In the genomic region with DNA sequence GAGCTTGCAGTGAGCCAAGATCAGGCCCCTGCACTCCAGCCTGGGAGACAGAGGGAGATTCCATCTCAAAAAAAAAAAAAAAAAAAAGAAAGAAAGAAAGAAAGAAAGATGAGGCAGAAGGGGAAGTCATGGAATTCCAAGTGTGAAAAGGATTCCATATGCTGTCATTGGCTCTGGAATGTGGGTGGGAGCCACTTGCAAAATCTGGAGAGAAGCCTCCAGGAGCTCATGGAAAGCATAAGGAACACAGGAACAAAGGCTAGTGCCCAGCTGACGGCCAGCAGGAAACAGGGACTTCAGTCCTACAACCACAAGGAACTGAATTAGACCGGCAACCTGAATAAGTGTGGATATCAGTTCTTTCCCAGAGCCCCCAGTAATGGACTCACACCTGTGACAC, we compare ENCODE assay signal across 24 cellular contexts. TPM values are rescaled to one million over a fixed set of nuclear protein-coding genes. Genes with fewer than 3 reads are reported as not detected.
DNase-seq lines count a peak whose midpoint lies in the region; ATAC-seq, FAIRE-seq and TF ChIP-seq lines count a peak whose summit lies in the region.
"Had no signal": no experiment of that assay in that cellular context is flagged by ENCODE, and none has a peak within 500 bp of the region (broad histone marks: within the 10 kb centered on the region; RNA-seq: fewer than 3 reads in every experiment).

No MANE protein-coding gene starts in this region.

- H3K27me3 ChIP-seq in muscle layer of colon (ENCODE audit: control insufficient read depth in 1 of 2, insufficient read depth in 2 of 2, low read length in 2 of 2): no peaks in the 10 kb centered on the region
- no peaks in the 10 kb centered on the region for H3K27me3 ChIP-seq in transverse colon
- H3K27me3 ChIP-seq: ovary, tibial artery had no signal

- peaks cover 3% of the 10 kb centered on the region for H3K36me3 Mint-ChIP-seq in activated CD4-positive, alpha-beta T cell treated with anti-CD3 and anti-CD28 coated beads, Interleukin-2, amount 10 ng/mL, durations not matched to agents 24 days and 14 days (ENCODE audit: low read depth)
- H3K36me3 Mint-ChIP-seq in WTC11: peaks cover 20% of the 10 kb centered on the region

- 92 to 100% methylated on average over 1 to 2 of the region's 2 CpGs for WGBS in transverse colon (ENCODE audit: low coverage in 1 of 2), 2 donors

- CTCF ChIA-PET in WTC11 (lab: Charles Lee): interaction anchor here (0.6 to 1.5 kb wide), 4 partner anchors 12 to 151 kb away, joined by 3 to 5 read pairs (median 5); no protein-coding TSS in a partner anchor

- no peak for TF ChIP-seq EP300 in transverse colon (IDR thresholded peaks at IDR 0.05; ENCODE audit: low read depth)

- in situ Hi-C loops in transverse colon (cut with MboI; ENCODE audit: low pct_ligation_motif_present in 1 of 4, low pct_unique_long_range_greater_than_20kb in 1 of 4, low sequenced_read_pairs in 3 of 4): no loop called here

- H3K36me3 ChIP-seq in muscle layer of colon (ENCODE audit: insufficient read depth, low read length): no peaks in the 10 kb centered on the region
- no peaks in the 10 kb centered on the region for H3K36me3 ChIP-seq in transverse colon
- H3K36me3 ChIP-seq: ovary, tibial artery had no signal

- H3K9me3 Mint-ChIP-seq in activated CD4-positive, alpha-beta T cell treated with anti-CD3 and anti-CD28 coated beads, Interleukin-2, amount 10 ng/mL, durations not matched to agents 24 days and 14 days: peaks cover 4% of the 10 kb centered on the region
- H3K9me3 Mint-ChIP-seq in WTC11: peaks cover 18% of the 10 kb centered on the region

- FAIRE-seq in GM19239 (lab: Jason Lieb, UNC): no peak
- FAIRE-seq: endothelial cell of umbilical vein had no signal

- peak; percentile 60 for ATAC-seq in WTC11
- ATAC-seq: activated CD4-positive, CD25-positive, alpha-beta regulatory T cell treated with anti-CD3 and anti-CD28 coated beads, Interleukin-2, amount 50 U/mL, for 24 hours had no signal

- TF ChIP-seq POLR2A in transverse colon (IDR thresholded peaks at IDR 0.05): no peak
- TF ChIP-seq POLR2A in erythroblast (IDR thresholded peaks at IDR 0.05; ENCODE audit: low read length): no peak

- H3K9ac ChIP-seq in muscle layer of colon (ENCODE audit: low read length): no peak overlapping the region

- H3K27ac Mint-ChIP-seq in activated CD4-positive, alpha-beta T cell treated with anti-CD3 and anti-CD28 coated beads, Interleukin-2, amount 10 ng/mL, durations not matched to agents 24 days and 14 days: peak overlapping the region; percentile 40
- peak overlapping the region; percentile 30; the same call in 1 of the 2 replicates for H3K27ac Mint-ChIP-seq in WTC11

- H3K4me1 Mint-ChIP-seq in activated CD4-positive, alpha-beta T cell treated with anti-CD3 and anti-CD28 coated beads, Interleukin-2, amount 10 ng/mL, durations not matched to agents 24 days and 14 days: peaks cover 31% of the 10 kb centered on the region
- peaks cover 25% of the 10 kb centered on the region for H3K4me1 Mint-ChIP-seq in WTC11

- H3K27ac ChIP-seq in muscle layer of colon (ENCODE audit: low read depth, low read length): peak overlapping the region; percentile 24
- peak overlapping the region; percentile 83 to 91 (median 88) for H3K27ac ChIP-seq in transverse colon
- H3K27ac ChIP-seq: 22Rv1, ovary had no signal

- POLR2A ChIA-PET in WTC11 (lab: Charles Lee): no interaction called here

- no peaks in the 10 kb centered on the region for H3K9me3 ChIP-seq in muscle layer of colon (ENCODE audit: low read length)
- H3K9me3 ChIP-seq in transverse colon: peaks cover 0 to 3% of the 10 kb centered on the region in 2 donors
- H3K9me3 ChIP-seq: ovary, tibial artery had no signal

- intact Hi-C loops in activated CD4-positive, alpha-beta T cell treated with anti-CD3 and anti-CD28 coated beads, Interleukin-2, amount 10 ng/mL, durations not matched to agents 24 days and 14 days (cut with micrococcal nuclease): no loop called here
- intact Hi-C loops in transverse colon (cut with DNase I; ENCODE audit: low total_unique reads): no loop called here

- no peaks in the 10 kb centered on the region for H3K27me3 Mint-ChIP-seq in activated CD4-positive, alpha-beta T cell treated with anti-CD3 and anti-CD28 coated beads, Interleukin-2, amount 10 ng/mL, durations not matched to agents 24 days and 14 days
- no peaks in the 10 kb centered on the region for H3K27me3 Mint-ChIP-seq in WTC11 (ENCODE audit: low read depth)

- H3K4me1 ChIP-seq in muscle layer of colon (ENCODE audit: insufficient read depth, low read length) (peaks cover 75% of the 10 kb centered on the region), transverse colon (peaks cover 28 to 62% (median 52%) of the 10 kb centered on the region in 4 donors)

- H3K4me3 ChIP-seq in muscle layer of colon (ENCODE audit: low read depth in 1 of 2, low read length in 2 of 2) (no peak overlapping the region), transverse colon (no peak overlapping the region)
- H3K4me3 ChIP-seq: ovary, skin epidermis, tibial artery had no signal

- DNase-seq in activated CD4-positive, alpha-beta T cell treated with anti-CD3 and anti-CD28 coated beads, Interleukin-2, amount 10 ng/mL, durations not matched to agents 24 days and 14 days: no peak
- DNase-seq in activated CD4-positive, alpha-beta T cell treated with anti-CD3 and anti-CD28 coated beads for 48 hours: no peak
- DNase-seq in WTC11 (ENCODE audit: low spot score) (no peak), transverse colon (peak; percentile 7), GM19239 (ENCODE audit: insufficient read length, low spot score) (no peak), RKO (ENCODE audit: low spot score) (no peak), erythroblast (lab: John Stamatoyannopoulos, UW) (no peak)
- DNase-seq: activated gamma-delta T cell; amniotic stem cell; C1 segment of cervical spinal cord; DMS153; foreskin melanocyte; left ventricle myocardium superior; NCI-H187; NCI-H446; ovary; SHP77 treated with DMSO at 0.1 percent for 48 hours; stimulated activated CD4-positive, alpha-beta T cell treated with anti-CD3 and anti-CD28 coated beads, Interleukin-4, amount 100 ng/mL, for 24 hours; tibial artery had no signal

- H3K4me3 Mint-ChIP-seq in activated CD4-positive, alpha-beta T cell treated with anti-CD3 and anti-CD28 coated beads, Interleukin-2, amount 10 ng/mL, durations not matched to agents 24 days and 14 days: no peak overlapping the region
- H3K4me3 Mint-ChIP-seq in WTC11: no peak overlapping the region

- no peak for TF ChIP-seq CTCF in WTC11 (IDR thresholded peaks at IDR 0.05)
- TF ChIP-seq CTCF in transverse colon (IDR thresholded peaks at IDR 0.05): no peak

TF ChIP-seq in WTC11, 78 proteins besides CTCF, POLR2A, EP300 and RAD21:
- TF ChIP-seq ESRRA (CRISPR knock-in tag; IDR thresholded peaks at IDR 0.05; ENCODE audit: borderline replicate concordance) (no peak), CREM (CRISPR knock-in tag; IDR thresholded peaks at IDR 0.05) (no peak), ZNF232 (CRISPR knock-in tag; IDR thresholded peaks at IDR 0.05) (no peak)
- TF ChIP-seq, protein P1, sequence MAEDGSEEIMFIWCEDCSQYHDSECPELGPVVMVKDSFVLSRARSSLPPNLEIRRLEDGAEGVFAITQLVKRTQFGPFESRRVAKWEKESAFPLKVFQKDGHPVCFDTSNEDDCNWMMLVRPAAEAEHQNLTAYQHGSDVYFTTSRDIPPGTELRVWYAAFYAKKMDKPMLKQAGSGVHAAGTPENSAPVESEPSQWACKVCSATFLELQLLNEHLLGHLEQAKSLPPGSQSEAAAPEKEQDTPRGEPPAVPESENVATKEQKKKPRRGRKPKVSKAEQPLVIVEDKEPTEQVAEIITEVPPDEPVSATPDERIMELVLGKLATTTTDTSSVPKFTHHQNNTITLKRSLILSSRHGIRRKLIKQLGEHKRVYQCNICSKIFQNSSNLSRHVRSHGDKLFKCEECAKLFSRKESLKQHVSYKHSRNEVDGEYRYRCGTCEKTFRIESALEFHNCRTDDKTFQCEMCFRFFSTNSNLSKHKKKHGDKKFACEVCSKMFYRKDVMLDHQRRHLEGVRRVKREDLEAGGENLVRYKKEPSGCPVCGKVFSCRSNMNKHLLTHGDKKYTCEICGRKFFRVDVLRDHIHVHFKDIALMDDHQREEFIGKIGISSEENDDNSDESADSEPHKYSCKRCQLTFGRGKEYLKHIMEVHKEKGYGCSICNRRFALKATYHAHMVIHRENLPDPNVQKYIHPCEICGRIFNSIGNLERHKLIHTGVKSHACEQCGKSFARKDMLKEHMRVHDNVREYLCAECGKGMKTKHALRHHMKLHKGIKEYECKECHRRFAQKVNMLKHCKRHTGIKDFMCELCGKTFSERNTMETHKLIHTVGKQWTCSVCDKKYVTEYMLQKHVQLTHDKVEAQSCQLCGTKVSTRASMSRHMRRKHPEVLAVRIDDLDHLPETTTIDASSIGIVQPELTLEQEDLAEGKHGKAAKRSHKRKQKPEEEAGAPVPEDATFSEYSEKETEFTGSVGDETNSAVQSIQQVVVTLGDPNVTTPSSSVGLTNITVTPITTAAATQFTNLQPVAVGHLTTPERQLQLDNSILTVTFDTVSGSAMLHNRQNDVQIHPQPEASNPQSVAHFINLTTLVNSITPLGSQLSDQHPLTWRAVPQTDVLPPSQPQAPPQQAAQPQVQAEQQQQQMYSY (CRISPR knock-in tag; IDR thresholded peaks at IDR 0.05): peak; percentile 51

RNA-seq across cellular contexts. Expression of a gene that starts 12.5 kb away (rescaled TPM):
- total RNA-seq in activated CD4-positive, alpha-beta T cell treated with anti-CD3 and anti-CD28 coated beads, Interleukin-2, amount 10 ng/mL, durations not matched to agents 24 days and 14 days: 35.4 and 35.9 TPM in 2 replicates
- total RNA-seq in WTC11 (2021) (34.6 to 41.0 TPM (median 34.8 TPM) in 3 replicates), transverse colon (100 to 1,000 TPM in 3 of 4 donors, 10 to 100 TPM in 1; 91.7 to 247 (median 115) TPM)
